ENCODE assay signal across 10 cellular contexts in genomic region chr10:66925896-66926719, GRCh38. TPM values are rescaled to one million over a fixed set of nuclear protein-coding genes. Genes with fewer than 3 reads are reported as not detected.
DNase-seq lines count a peak whose midpoint lies in the region; ATAC-seq, FAIRE-seq and TF ChIP-seq lines count a peak whose summit lies in the region.
"Had no signal": no experiment of that assay in that cellular context is flagged by ENCODE, and none has a peak within 500 bp of the region (broad histone marks: within the 10 kb centered on the region; RNA-seq: fewer than 3 reads in every experiment).

TSS of gene LRRTM3 (plus strand) at chr10:66926036.

- no peak within 1 kb of the TSS for H4K8ac ChIP-seq in mesenchymal stem cell (ENCODE audit: low read length)

- no peak within 1 kb of the TSS for H2BK15ac ChIP-seq in mesenchymal stem cell (ENCODE audit: low read depth, poor library complexity, severe bottlenecking)

- no peak within 1 kb of the TSS for H2AFZ ChIP-seq in KMS-11 (ENCODE audit: low read depth)
- no peak within 1 kb of the TSS for H2AFZ ChIP-seq in mesenchymal stem cell (ENCODE audit: low read depth, low read length)

- H3K18ac ChIP-seq in mesenchymal stem cell (ENCODE audit: low read depth in 1 of 2, low read length in 2 of 2) = no peak within 1 kb of the TSS

- no peaks in the 10 kb centered on the region for H3K9me3 ChIP-seq in mesenchymal stem cell (ENCODE audit: control insufficient read depth, low read length)
- H3K9me3 ChIP-seq in tibial nerve = no peaks in the 10 kb centered on the region
- H3K9me3 ChIP-seq: SJSA1 had no signal

- H3K27ac ChIP-seq in KMS-11 (no peak within 1 kb of the TSS), mesenchymal stem cell (ENCODE audit: low read length, poor library complexity, severe bottlenecking) (no peak within 1 kb of the TSS), tibial nerve (no peak within 1 kb of the TSS)
- H3K27ac ChIP-seq: SJSA1 had no signal

- H4K20me1 ChIP-seq in KMS-11 (ENCODE audit: insufficient read depth) = no peaks in the 10 kb centered on the region

- H3K4me2 ChIP-seq in KMS-11 = no peak within 1 kb of the TSS
- H3K4me2 ChIP-seq in mesenchymal stem cell (ENCODE audit: low read length, poor library complexity, severe bottlenecking) = peak within 1 kb of the TSS; percentile 99

- H3K4me3 ChIP-seq in H7 (ENCODE audit: insufficient read depth, low read depth, low read length) = no peak within 1 kb of the TSS
- H3K4me3 ChIP-seq in KMS-11 (IDR thresholded peaks at IDR 0.05; ENCODE audit: insufficient read depth, low read depth, low read length) = no peak within 1 kb of the TSS
- peak within 1 kb of the TSS; percentile 56 to 70 for H3K4me3 ChIP-seq in mesenchymal stem cell (ENCODE audit: insufficient read depth in 1 of 2, low read depth in 1 of 2, low read length in 2 of 2)
- peak within 1 kb of the TSS in 1 of 4 donors; percentile 40 for H3K4me3 ChIP-seq in tibial nerve
- H3K4me3 ChIP-seq: SJSA1 had no signal

- 21% methylated on average over 14 of the region's 16 CpGs for WGBS in mesenchymal stem cell
- WGBS in tibial nerve, 2 donors = 4 to 5% methylated on average over 16 of the region's 16 CpGs

- no peak within 1 kb of the TSS for H2AK5ac ChIP-seq in mesenchymal stem cell (ENCODE audit: low read length, severe bottlenecking)

- TF ChIP-seq EP300 in tibial nerve (IDR thresholded peaks at IDR 0.05) = peak in 1 of 2 donors; percentile 9

- peak; percentile 61 for FAIRE-seq in endometrium (lab: Jason Lieb, UNC)

- H2BK12ac ChIP-seq in mesenchymal stem cell (ENCODE audit: low read length in 2 of 2) = no peak within 1 kb of the TSS

- H3K27me3 ChIP-seq in H7 (ENCODE audit: control insufficient read depth, insufficient read depth, low read length) (peaks cover 19% of the 10 kb centered on the region), KMS-11 (ENCODE audit: insufficient read depth, low read depth) (no peaks in the 10 kb centered on the region), mesenchymal stem cell (ENCODE audit: control insufficient read depth in 1 of 2, insufficient read depth in 1 of 2, low read length in 2 of 2) (peaks cover 10 to 58% of the 10 kb centered on the region in 2 experiments), tibial nerve (peaks cover 0 to 31% of the 10 kb centered on the region in 2 donors)
- H3K27me3 ChIP-seq: SJSA1 had no signal

- no peak within 1 kb of the TSS for H2BK5ac ChIP-seq in mesenchymal stem cell (ENCODE audit: low read depth, low read length, poor library complexity, severe bottlenecking)

- peak; percentile 100 for ATAC-seq in SK-N-SH treated with all-trans-retinoic acid at 6 μM for 48 hours

- H3K4ac ChIP-seq in mesenchymal stem cell (ENCODE audit: low read depth in 1 of 2, low read length in 2 of 2) = no peak within 1 kb of the TSS

- H3K36me3 ChIP-seq in H7 (replicated peaks; ENCODE audit: control insufficient read depth, insufficient read depth, low read length) (no peaks in the 10 kb centered on the region), KMS-11 (ENCODE audit: insufficient read depth) (no peaks in the 10 kb centered on the region), mesenchymal stem cell (ENCODE audit: control insufficient read depth in 1 of 2, insufficient read depth in 2 of 2, low read depth in 1 of 2, low read length in 2 of 2) (no peaks in the 10 kb centered on the region), tibial nerve (no peaks in the 10 kb centered on the region)
- H3K36me3 ChIP-seq: SJSA1 had no signal

- H3K23ac ChIP-seq in mesenchymal stem cell (ENCODE audit: low read length in 2 of 2) = no peak within 1 kb of the TSS

- H3K79me1 ChIP-seq in mesenchymal stem cell (replicated peaks; ENCODE audit: low read length, poor library complexity, severe bottlenecking) = no peaks in the 10 kb centered on the region

- H3K79me2 ChIP-seq in KMS-11 (ENCODE audit: insufficient read depth, low read depth) = no peaks in the 10 kb centered on the region

- H3K9ac ChIP-seq in KMS-11 (no peak within 1 kb of the TSS), mesenchymal stem cell (ENCODE audit: low read length) (no peak within 1 kb of the TSS)

- peak; percentile 56; the same call in 1 of the 2 replicates for TF ChIP-seq CTCF in KMS-11 (conservative IDR thresholded peaks at IDR 0.05; ENCODE audit: low read depth, low read length)
- peak; percentile 53 to 72 (median 69) for TF ChIP-seq CTCF in tibial nerve (IDR thresholded peaks at IDR 0.05)

- TF ChIP-seq POLR2A in tibial nerve (IDR thresholded peaks at IDR 0.05) = no peak

- H3K4me1 ChIP-seq in KMS-11 (ENCODE audit: low read depth, poor library complexity, severe bottlenecking) (no peaks in the 10 kb centered on the region), mesenchymal stem cell (ENCODE audit: control insufficient read depth, insufficient read depth, low read depth, low read length) (peaks cover 2% of the 10 kb centered on the region), tibial nerve (peaks cover 0 to 25% (median 0%) of the 10 kb centered on the region in 4 donors)
- H3K4me1 ChIP-seq: SJSA1 had no signal

- peak; percentile 7 to 17 for DNase-seq in stimulated activated CD4-positive, alpha-beta T cell treated with anti-CD3 and anti-CD28 coated beads, Interleukin-2, amount 100 ng/mL, for 24 hours
- no peak for DNase-seq in stimulated activated CD4-positive, alpha-beta T cell treated with anti-CD3 and anti-CD28 coated beads, Interleukin-4, amount 100 ng/mL, for 4 hours
- DNase-seq in H7 (peak; percentile 58), mesenchymal stem cell (peak; percentile 74), tibial nerve (ENCODE audit: low spot score in 2 of 2) (peak in 1 of 2 donors; percentile 56)

- H2BK120ac ChIP-seq in mesenchymal stem cell (ENCODE audit: low read depth, low read length) = no peak within 1 kb of the TSS

- H3K14ac ChIP-seq in mesenchymal stem cell (ENCODE audit: low read length in 2 of 2) = peak within 1 kb of the TSS in 1 of 2 experiments; percentile 64

- H4K91ac ChIP-seq in mesenchymal stem cell (ENCODE audit: low read length) = no peak within 1 kb of the TSS

TF ChIP-seq in SK-N-SH treated with all-trans-retinoic acid at 6 μM for 48 hours, 23 proteins besides CTCF, POLR2A, EP300 and RAD21:
- TF ChIP-seq ZNF8 (CRISPR knock-in tag; IDR thresholded peaks at IDR 0.05) (no peak), TSHZ2 (CRISPR knock-in tag; IDR thresholded peaks at IDR 0.05) (no peak), CSDC2 (CRISPR knock-in tag; IDR thresholded peaks at IDR 0.05) (no peak), OSR1 (CRISPR knock-in tag; IDR thresholded peaks at IDR 0.05) (no peak), CSRNP3 (CRISPR knock-in tag; IDR thresholded peaks at IDR 0.05) (no peak), TOX (CRISPR knock-in tag; IDR thresholded peaks at IDR 0.05; ENCODE audit: borderline replicate concordance) (no peak), PPARA (CRISPR knock-in tag; IDR thresholded peaks at IDR 0.05; ENCODE audit: borderline replicate concordance) (no peak), POU6F1 (CRISPR knock-in tag; IDR thresholded peaks at IDR 0.05; ENCODE audit: borderline replicate concordance, low read depth) (no peak)

RNA-seq across cellular contexts. Expression of gene LRRTM3, which starts in this region (rescaled TPM):
- total RNA-seq in H7 (2014; rRNA removed; shearing (Covaris generic)) = 0.21 and 0.33 TPM in 2 replicates
- not detected for polyA plus RNA-seq in mesenchymal stem cell (2013, experiment 1 of 2)
- not detected for polyA plus RNA-seq in mesenchymal stem cell (2013, experiment 2 of 2)
- total RNA-seq in tibial nerve = under 1 TPM in 1 of 4 donors, not detected in 3; 0.42 TPM
- total RNA-seq: SJSA1, subcutaneous adipose tissue had no signal

Comparison
In these comparisons a context has a peak if more than half of its experiments do, and no peak if none do; other contexts are left out.
1. DNase-seq: peak in stimulated activated CD4-positive, alpha-beta T cell treated with anti-CD3 and anti-CD28 coated beads, Interleukin-2, amount 100 ng/mL, for 24 hours (2 of 2) and mesenchymal stem cell (single experiment); none in stimulated activated CD4-positive, alpha-beta T cell treated with anti-CD3 and anti-CD28 coated beads, Interleukin-4, amount 100 ng/mL, for 4 hours (0 of 2).
2. Peak in DNase-seq in H7; RNA of the gene not detected or under 1 TPM.
3. H3K4me3 ChIP-seq: peak in mesenchymal stem cell (2 of 2); none in H7 (single experiment) and KMS-11 (single experiment).